13 cellular contexts compared by ENCODE assay signal in genomic region chr6:22448311-22448711, GRCh38.
DNase-seq lines count a peak whose midpoint lies in the region; ATAC-seq and TF ChIP-seq lines count a peak whose summit lies in the region.
"Had no signal": no experiment of that assay in that cellular context is flagged by ENCODE, and none has a peak within 500 bp of the region (broad histone marks: within the 10 kb centered on the region; RNA-seq: fewer than 3 reads in every experiment).

No MANE protein-coding gene starts in this region.

- H3K4me1 Mint-ChIP-seq in activated T-cell treated with anti-CD3 and anti-CD28 coated beads, Interleukin-2, amount 50 U/mL, for 4 hours (ENCODE audit: low read depth) = no peaks in the 10 kb centered on the region
- H3K4me1 Mint-ChIP-seq: naive thymus-derived CD4-positive, alpha-beta T cell had no signal

- H3K36me3 ChIP-seq in RWPE2 (ENCODE audit: low read depth) (no peaks in the 10 kb centered on the region), osteoblast (ENCODE audit: insufficient read depth, low read length) (no peaks in the 10 kb centered on the region)
- H3K36me3 ChIP-seq: transverse colon had no signal

- no peaks in the 10 kb centered on the region for H4K20me1 ChIP-seq in osteoblast (ENCODE audit: insufficient read depth, low read length)

- no peaks in the 10 kb centered on the region for H3K27me3 Mint-ChIP-seq in activated T-cell treated with anti-CD3 and anti-CD28 coated beads, Interleukin-2, amount 50 U/mL, for 4 hours (ENCODE audit: low read depth)
- H3K27me3 Mint-ChIP-seq: naive thymus-derived CD4-positive, alpha-beta T cell had no signal

- H3K27me3 ChIP-seq in RWPE2 (ENCODE audit: insufficient read depth, poor library complexity, severe bottlenecking) = no peaks in the 10 kb centered on the region
- H3K27me3 ChIP-seq in osteoblast (ENCODE audit: insufficient read depth, low read length) = no peaks in the 10 kb centered on the region
- H3K27me3 ChIP-seq: transverse colon had no signal

- H3K9me3 Mint-ChIP-seq in activated T-cell treated with anti-CD3 and anti-CD28 coated beads, Interleukin-2, amount 50 U/mL, for 4 hours = peaks cover 4% of the 10 kb centered on the region

- peak; percentile 89 for ATAC-seq in RWPE2 (ENCODE audit: low read depth)
- ATAC-seq in activated T-cell treated with anti-CD3 and anti-CD28 coated beads, Interleukin-2, amount 50 U/mL, for 4 hours = no peak
- ATAC-seq in GM21529 (IDR thresholded peaks at IDR 0.05; ENCODE audit: unreplicated experiment) = no peak
- ATAC-seq: naive thymus-derived CD4-positive, alpha-beta T cell had no signal

- H3K79me2 ChIP-seq in osteoblast (ENCODE audit: insufficient read depth, low read length) = no peaks in the 10 kb centered on the region

- peak overlapping the region; percentile 52 for H2AFZ ChIP-seq in osteoblast (ENCODE audit: low read length)

- H3K4me2 ChIP-seq in osteoblast (ENCODE audit: insufficient read depth, low read length) = peak overlapping the region; percentile 32

- H3K27ac ChIP-seq in RWPE2 (ENCODE audit: poor library complexity, severe bottlenecking) (no peak overlapping the region), osteoblast (ENCODE audit: low read depth, low read length) (no peak overlapping the region)
- H3K27ac ChIP-seq: transverse colon had no signal

- TF ChIP-seq CTCF in RWPE2 (IDR thresholded peaks at IDR 0.05; ENCODE audit: poor library complexity, severe bottlenecking) (no peak), osteoblast (IDR thresholded peaks at IDR 0.05; ENCODE audit: extremely low read depth, low read depth, low read length) (no peak)

- H3K4me3 ChIP-seq in RWPE2 (ENCODE audit: severe bottlenecking) = no peak overlapping the region
- no peak overlapping the region for H3K4me3 ChIP-seq in osteoblast (ENCODE audit: insufficient read depth, low read length)
- H3K4me3 ChIP-seq: transverse colon had no signal

- H3K4me1 ChIP-seq in RWPE2 (ENCODE audit: insufficient read depth, poor library complexity, severe bottlenecking) = peaks cover 10% of the 10 kb centered on the region
- peaks cover 9% of the 10 kb centered on the region for H3K4me1 ChIP-seq in osteoblast (ENCODE audit: insufficient read depth, low read length)
- H3K4me1 ChIP-seq: transverse colon had no signal

- DNase-seq in EL (peak; percentile 41), RWPE2 (ENCODE audit: low spot score) (no peak), fibroblast of peridontal ligament (ENCODE audit: extremely low read depth) (peak; percentile 79), osteoblast (ENCODE audit: insufficient read length, low spot score, missing footprints) (peak; percentile 81), NCI-H1105 (lab: John Stamatoyannopoulos, UW) (no peak), DMS153 treated with DMSO at 0.1 percent for 48 hours (lab: John Stamatoyannopoulos, UW; ENCODE audit: unreplicated experiment) (no peak)
- no peak for DNase-seq in activated T-cell treated with anti-CD3 and anti-CD28 coated beads, Interleukin-2, amount 50 U/mL, for 4 hours
- DNase-seq: anterior cingulate cortex; hypothalamus; naive thymus-derived CD4-positive, alpha-beta T cell; NCI-H226; transverse colon had no signal

- no peak overlapping the region for H3K4me3 Mint-ChIP-seq in activated T-cell treated with anti-CD3 and anti-CD28 coated beads, Interleukin-2, amount 50 U/mL, for 4 hours
- H3K4me3 Mint-ChIP-seq: naive thymus-derived CD4-positive, alpha-beta T cell had no signal

- H3K36me3 Mint-ChIP-seq in activated T-cell treated with anti-CD3 and anti-CD28 coated beads, Interleukin-2, amount 50 U/mL, for 4 hours (ENCODE audit: insufficient read depth) = no peaks in the 10 kb centered on the region
- H3K36me3 Mint-ChIP-seq: naive thymus-derived CD4-positive, alpha-beta T cell had no signal

- H3K9me3 ChIP-seq in RWPE2 (ENCODE audit: severe bottlenecking) (no peaks in the 10 kb centered on the region), osteoblast (ENCODE audit: low read depth, low read length) (no peaks in the 10 kb centered on the region)
- H3K9me3 ChIP-seq: transverse colon had no signal

Comparison
In these comparisons a context has a peak if more than half of its experiments do, and no peak if none do; other contexts are left out.
1. DNase-seq: peak in EL (single experiment), fibroblast of peridontal ligament (single experiment) and osteoblast (single experiment); none in RWPE2 (single experiment), NCI-H1105 (single experiment), activated T-cell treated with anti-CD3 and anti-CD28 coated beads, Interleukin-2, amount 50 U/mL, for 4 hours (single experiment) and DMS153 treated with DMSO at 0.1 percent for 48 hours (single experiment).